1 cellular context compared by ENCODE assay signal in the genomic region with DNA sequence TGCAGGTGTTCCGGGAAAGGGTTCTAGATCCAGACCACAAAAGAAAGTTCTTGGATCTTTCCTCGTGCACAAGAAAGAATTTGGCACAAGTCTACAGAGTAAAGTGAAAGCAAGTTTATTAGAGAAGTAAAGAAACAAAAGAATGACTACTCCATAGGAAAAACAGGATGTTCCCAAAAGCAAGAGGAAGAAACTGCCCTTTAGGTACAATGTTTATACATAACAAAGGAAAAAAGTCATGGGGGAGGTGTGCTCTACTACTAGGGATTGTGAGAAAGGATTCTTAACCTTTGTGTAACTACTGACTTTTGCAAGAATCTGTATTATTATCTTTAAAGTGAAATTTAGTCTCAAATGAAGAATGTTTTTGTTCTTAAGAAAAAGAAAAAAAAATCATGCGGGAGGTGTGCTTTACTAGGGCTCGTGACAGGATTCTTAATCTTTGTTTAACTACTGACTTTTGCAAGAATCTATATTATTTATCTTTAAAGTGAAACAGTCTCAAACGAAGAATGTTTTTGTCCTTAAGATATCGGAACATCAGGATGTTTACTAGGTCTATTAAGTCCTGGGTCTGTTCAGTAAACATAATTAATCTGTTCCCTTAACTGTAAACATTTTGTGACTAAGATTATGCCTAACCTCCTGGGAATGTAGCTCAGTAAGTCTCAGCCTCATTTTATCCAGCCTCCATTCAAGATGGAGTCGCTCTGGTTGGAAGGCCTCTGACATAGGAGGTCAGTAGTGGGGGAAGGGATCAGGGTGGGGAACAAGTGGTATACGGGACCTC.
TF ChIP-seq lines count a peak whose summit lies in the region.

No MANE protein-coding gene starts in this region.

TF ChIP-seq in GM23338, 12 proteins besides CTCF, POLR2A, EP300 and RAD21 (continued from another document):
- TF ChIP-seq ZNF114 (CRISPR knock-in tag; IDR thresholded peaks at IDR 0.05) (no peak), CREB1 (CRISPR knock-in tag; IDR thresholded peaks at IDR 0.05; ENCODE audit: low read depth) (no peak), NANOG (IDR thresholded peaks at IDR 0.05; ENCODE audit: borderline replicate concordance) (no peak), ZNF331 (CRISPR knock-in tag; IDR thresholded peaks at IDR 0.05; ENCODE audit: low read depth) (no peak), STAT1 (IDR thresholded peaks at IDR 0.05; ENCODE audit: unreplicated experiment) (no peak), JUNB (IDR thresholded peaks at IDR 0.05; ENCODE audit: unreplicated experiment) (no peak), POLR2AphosphoS5 (IDR thresholded peaks at IDR 0.05; ENCODE audit: low read depth) (no peak), EZH2phosphoT487 (IDR thresholded peaks at IDR 0.05; ENCODE audit: unreplicated experiment) (no peak), EZH2 (IDR thresholded peaks at IDR 0.05; ENCODE audit: low read depth, unreplicated experiment) (no peak)
- TF ChIP-seq, protein P1, sequence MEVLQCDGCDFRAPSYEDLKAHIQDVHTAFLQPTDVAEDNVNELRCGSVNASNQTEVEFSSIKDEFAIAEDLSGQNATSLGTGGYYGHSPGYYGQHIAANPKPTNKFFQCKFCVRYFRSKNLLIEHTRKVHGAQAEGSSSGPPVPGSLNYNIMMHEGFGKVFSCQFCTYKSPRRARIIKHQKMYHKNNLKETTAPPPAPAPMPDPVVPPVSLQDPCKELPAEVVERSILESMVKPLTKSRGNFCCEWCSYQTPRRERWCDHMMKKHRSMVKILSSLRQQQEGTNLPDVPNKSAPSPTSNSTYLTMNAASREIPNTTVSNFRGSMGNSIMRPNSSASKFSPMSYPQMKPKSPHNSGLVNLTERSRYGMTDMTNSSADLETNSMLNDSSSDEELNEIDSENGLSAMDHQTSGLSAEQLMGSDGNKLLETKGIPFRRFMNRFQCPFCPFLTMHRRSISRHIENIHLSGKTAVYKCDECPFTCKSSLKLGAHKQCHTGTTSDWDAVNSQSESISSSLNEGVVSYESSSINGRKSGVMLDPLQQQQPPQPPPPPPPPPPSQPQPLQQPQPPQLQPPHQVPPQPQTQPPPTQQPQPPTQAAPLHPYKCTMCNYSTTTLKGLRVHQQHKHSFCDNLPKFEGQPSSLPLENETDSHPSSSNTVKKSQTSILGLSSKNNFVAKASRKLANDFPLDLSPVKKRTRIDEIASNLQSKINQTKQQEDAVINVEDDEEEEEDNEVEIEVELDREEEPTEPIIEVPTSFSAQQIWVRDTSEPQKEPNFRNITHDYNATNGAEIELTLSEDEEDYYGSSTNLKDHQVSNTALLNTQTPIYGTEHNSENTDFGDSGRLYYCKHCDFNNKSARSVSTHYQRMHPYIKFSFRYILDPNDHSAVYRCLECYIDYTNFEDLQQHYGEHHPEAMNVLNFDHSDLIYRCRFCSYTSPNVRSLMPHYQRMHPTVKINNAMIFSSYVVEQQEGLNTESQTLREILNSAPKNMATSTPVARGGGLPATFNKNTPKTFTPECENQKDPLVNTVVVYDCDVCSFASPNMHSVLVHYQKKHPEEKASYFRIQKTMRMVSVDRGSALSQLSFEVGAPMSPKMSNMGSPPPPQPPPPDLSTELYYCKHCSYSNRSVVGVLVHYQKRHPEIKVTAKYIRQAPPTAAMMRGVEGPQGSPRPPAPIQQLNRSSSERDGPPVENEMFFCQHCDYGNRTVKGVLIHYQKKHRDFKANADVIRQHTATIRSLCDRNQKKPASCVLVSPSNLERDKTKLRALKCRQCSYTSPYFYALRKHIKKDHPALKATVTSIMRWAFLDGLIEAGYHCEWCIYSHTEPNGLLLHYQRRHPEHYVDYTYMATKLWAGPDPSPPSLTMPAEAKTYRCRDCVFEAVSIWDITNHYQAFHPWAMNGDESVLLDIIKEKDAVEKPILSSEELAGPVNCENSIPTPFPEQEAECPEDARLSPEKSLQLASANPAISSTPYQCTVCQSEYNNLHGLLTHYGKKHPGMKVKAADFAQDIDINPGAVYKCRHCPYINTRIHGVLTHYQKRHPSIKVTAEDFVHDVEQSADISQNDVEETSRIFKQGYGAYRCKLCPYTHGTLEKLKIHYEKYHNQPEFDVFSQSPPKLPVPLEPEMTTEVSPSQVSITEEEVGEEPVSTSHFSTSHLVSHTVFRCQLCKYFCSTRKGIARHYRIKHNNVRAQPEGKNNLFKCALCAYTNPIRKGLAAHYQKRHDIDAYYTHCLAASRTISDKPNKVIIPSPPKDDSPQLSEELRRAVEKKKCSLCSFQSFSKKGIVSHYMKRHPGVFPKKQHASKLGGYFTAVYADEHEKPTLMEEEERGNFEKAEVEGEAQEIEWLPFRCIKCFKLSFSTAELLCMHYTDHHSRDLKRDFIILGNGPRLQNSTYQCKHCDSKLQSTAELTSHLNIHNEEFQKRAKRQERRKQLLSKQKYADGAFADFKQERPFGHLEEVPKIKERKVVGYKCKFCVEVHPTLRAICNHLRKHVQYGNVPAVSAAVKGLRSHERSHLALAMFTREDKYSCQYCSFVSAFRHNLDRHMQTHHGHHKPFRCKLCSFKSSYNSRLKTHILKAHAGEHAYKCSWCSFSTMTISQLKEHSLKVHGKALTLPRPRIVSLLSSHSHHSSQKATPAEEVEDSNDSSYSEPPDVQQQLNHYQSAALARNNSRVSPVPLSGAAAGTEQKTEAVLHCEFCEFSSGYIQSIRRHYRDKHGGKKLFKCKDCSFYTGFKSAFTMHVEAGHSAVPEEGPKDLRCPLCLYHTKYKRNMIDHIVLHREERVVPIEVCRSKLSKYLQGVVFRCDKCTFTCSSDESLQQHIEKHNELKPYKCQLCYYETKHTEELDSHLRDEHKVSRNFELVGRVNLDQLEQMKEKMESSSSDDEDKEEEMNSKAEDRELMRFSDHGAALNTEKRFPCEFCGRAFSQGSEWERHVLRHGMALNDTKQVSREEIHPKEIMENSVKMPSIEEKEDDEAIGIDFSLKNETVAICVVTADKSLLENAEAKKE (CRISPR knock-in tag; IDR thresholded peaks at IDR 0.05), result no peak
TF ChIP-seq in GM23338: peak in this region for 0.
